In genomic region chr1:233233508-233234040, GRCh38 we compare ENCODE assay signal across 26 cellular contexts.
A peak's percentile ranks its signal among the peaks of the same experiment; 100 is the strongest.
DNase-seq lines count a peak whose midpoint lies in the region; ATAC-seq and TF ChIP-seq lines count a peak whose summit lies in the region.
"Had no signal": no experiment of that assay in that cellular context is flagged by ENCODE, and none has a peak within 500 bp of the region (broad histone marks: within the 10 kb centered on the region; RNA-seq: fewer than 3 reads in every experiment).

No MANE protein-coding gene starts in this region.

- TF ChIP-seq CTCF in WERI-Rb-1 (IDR thresholded peaks at IDR 0.05; ENCODE audit: low read depth, low read length) (no peak), hepatocyte (IDR thresholded peaks at IDR 0.05; ENCODE audit: poor library complexity) (no peak), nephron progenitor cell (IDR thresholded peaks at IDR 0.05) (no peak)

- no peak overlapping the region for H3K4me2 ChIP-seq in hepatocyte
- H3K4me2 ChIP-seq: A549; BLaER1 treated with 17β-estradiol and CSF1 and Interleukin-3, amounts not matched to agents 10 nM and 100 nM; SK-N-SH had no signal

- no peaks in the 10 kb centered on the region for H3K9me3 Mint-ChIP-seq in nephron progenitor cell
- H3K9me3 Mint-ChIP-seq: CD4-positive, alpha-beta T cell had no signal

- no peak overlapping the region for H2AFZ ChIP-seq in hepatocyte

- H3K36me3 Mint-ChIP-seq in nephron progenitor cell (ENCODE audit: low read depth) = peaks cover 10% of the 10 kb centered on the region

- no peaks in the 10 kb centered on the region for H4K20me1 ChIP-seq in hepatocyte (ENCODE audit: insufficient read depth, poor library complexity, severe bottlenecking)
- H4K20me1 ChIP-seq: BLaER1 treated with 17β-estradiol and CSF1 and Interleukin-3, amounts not matched to agents 10 nM and 100 nM had no signal

- no peaks in the 10 kb centered on the region for H3K27me3 ChIP-seq in WERI-Rb-1 (ENCODE audit: insufficient read depth, low read depth, severe bottlenecking)
- H3K27me3 ChIP-seq in hepatocyte = no peaks in the 10 kb centered on the region
- H3K27me3 ChIP-seq: BLaER1 treated with 17β-estradiol and CSF1 and Interleukin-3, amounts not matched to agents 10 nM and 100 nM had no signal

- no peak for ATAC-seq in GM18907 (IDR thresholded peaks at IDR 0.05; ENCODE audit: unreplicated experiment)
- ATAC-seq: HepG2, PC-3 had no signal

- no peaks in the 10 kb centered on the region for H3K79me2 ChIP-seq in hepatocyte

- H3K27ac ChIP-seq in WERI-Rb-1 (no peak overlapping the region), hepatocyte (no peak overlapping the region)
- H3K27ac ChIP-seq: A549; BLaER1 treated with 17β-estradiol and CSF1 and Interleukin-3, amounts not matched to agents 10 nM and 100 nM had no signal

- DNase-seq in ELF-1 (ENCODE audit: low read depth, low spot score) (peak; percentile 67), WERI-Rb-1 (peak; percentile 41), hepatocyte (ENCODE audit: low spot score) (peak; percentile 23), nephron progenitor cell (no peak), GM19238 (ENCODE audit: insufficient read length, low spot score) (no peak), DMS153 (lab: John Stamatoyannopoulos, UW) (no peak)
- DNase-seq: AML-193; CD4-positive, alpha-beta T cell; COR-L47; DMS79; EL; GF-D8; Kasumi-1; NCI-H1092 treated with DMSO at 0.1 percent for 48 hours; NCI-H1436; NCI-H187; NCI-H2081 treated with DMSO at 0.1 percent for 48 hours; NCI-H2171 treated with DMSO at 0.1 percent for 48 hours; NCI-H345; NCI-H510A treated with DMSO at 0.1 percent for 48 hours; PC-3; SK-N-SH had no signal

- peak overlapping the region; percentile 14 for H3K27ac Mint-ChIP-seq in nephron progenitor cell
- H3K27ac Mint-ChIP-seq: CD4-positive, alpha-beta T cell had no signal

- no peak overlapping the region for H3K4me3 ChIP-seq in WERI-Rb-1 (ENCODE audit: low read depth, low read length)
- H3K4me3 ChIP-seq in hepatocyte = no peak overlapping the region
- H3K4me3 ChIP-seq: A549; BLaER1 treated with 17β-estradiol and CSF1 and Interleukin-3, amounts not matched to agents 10 nM and 100 nM had no signal

- WGBS in hepatocyte (ENCODE audit: low lambda C conversion rate, missing lambda C conversion rate) = 35% methylated on average over 5 of the region's 5 CpGs

- H3K36me3 ChIP-seq in WERI-Rb-1 (no peaks in the 10 kb centered on the region), hepatocyte (replicated peaks; ENCODE audit: insufficient read depth, low read depth) (no peaks in the 10 kb centered on the region)

- no peaks in the 10 kb centered on the region for H3K4me1 ChIP-seq in hepatocyte (ENCODE audit: insufficient read depth)
- H3K4me1 ChIP-seq: A549; BLaER1 treated with 17β-estradiol and CSF1 and Interleukin-3, amounts not matched to agents 10 nM and 100 nM had no signal

- H3K9me2 ChIP-seq in hepatocyte (replicated peaks; ENCODE audit: insufficient read depth) = no peaks in the 10 kb centered on the region
- H3K9me2 ChIP-seq: SK-N-SH had no signal

- H3K9me3 ChIP-seq in WERI-Rb-1 (ENCODE audit: severe bottlenecking) = no peaks in the 10 kb centered on the region
- H3K9me3 ChIP-seq in hepatocyte (ENCODE audit: low read depth) = no peaks in the 10 kb centered on the region
- H3K9me3 ChIP-seq: A549; BLaER1 treated with 17β-estradiol and CSF1 and Interleukin-3, amounts not matched to agents 10 nM and 100 nM; SK-N-SH had no signal

- peaks cover 3% of the 10 kb centered on the region for H3K27me3 Mint-ChIP-seq in nephron progenitor cell (ENCODE audit: low read depth, poor library complexity)
- H3K27me3 Mint-ChIP-seq: CD4-positive, alpha-beta T cell had no signal

- H3K4me3 Mint-ChIP-seq in nephron progenitor cell = no peak overlapping the region
- H3K4me3 Mint-ChIP-seq: CD4-positive, alpha-beta T cell had no signal

- peaks cover 24% of the 10 kb centered on the region for H3K4me1 Mint-ChIP-seq in nephron progenitor cell

Comparison
In these comparisons a context has a peak if more than half of its experiments do, and no peak if none do; other contexts are left out.
1. DNase-seq: peak in ELF-1 (single experiment), WERI-Rb-1 (single experiment) and hepatocyte (single experiment); none in nephron progenitor cell (single experiment), GM19238 (single experiment) and DMS153 (single experiment).